21 cellular contexts compared by ENCODE assay signal in the genomic region with DNA sequence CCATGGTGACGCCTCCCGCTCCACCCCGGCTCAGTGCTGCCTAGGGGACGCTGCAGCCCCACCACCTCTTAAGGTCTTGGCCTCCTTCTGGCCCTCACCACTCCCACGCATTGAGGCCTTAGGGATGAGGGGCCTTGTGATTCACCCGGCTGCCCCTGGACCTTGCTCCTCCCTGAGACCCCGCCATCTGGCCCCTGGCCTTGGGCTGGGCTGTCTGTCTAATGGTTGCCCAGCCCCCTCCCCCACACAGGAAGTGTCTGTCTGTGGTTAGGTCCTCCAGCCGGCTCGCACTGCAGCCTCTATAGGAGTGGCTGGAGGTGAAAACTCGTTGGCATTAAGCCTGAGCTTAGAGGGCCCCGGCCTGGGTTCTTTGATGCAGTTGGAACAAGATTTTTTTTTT.
"Had no signal": no experiment of that assay in that cellular context is flagged by ENCODE, and none has a peak within 500 bp of the region (broad histone marks: within the 10 kb centered on the region; RNA-seq: fewer than 3 reads in every experiment).

No MANE protein-coding gene starts in this region.

- H3K4me3 Mint-ChIP-seq: activated naive CD4-positive, alpha-beta T cell treated with anti-CD3 and anti-CD28 coated beads, Interleukin-2, amount 50 U/mL, for 24 hours; activated T-helper 17 cell treated with anti-CD3 and anti-CD28 coated beads, Interleukin-2, amount 50 U/mL, for 72 hours; effector memory CD8-positive, alpha-beta T cell; immature natural killer cell had no signal

- H3K27me3 ChIP-seq: body of pancreas, upper lobe of right lung had no signal

- H3K27ac Mint-ChIP-seq: activated T-helper 17 cell treated with anti-CD3 and anti-CD28 coated beads, Interleukin-2, amount 50 U/mL, for 72 hours had no signal

- H3K4me3 ChIP-seq: body of pancreas, lung, psoas muscle, upper lobe of right lung had no signal

- H3K27me3 Mint-ChIP-seq: activated naive CD4-positive, alpha-beta T cell treated with anti-CD3 and anti-CD28 coated beads, Interleukin-2, amount 50 U/mL, for 24 hours; activated T-helper 17 cell treated with anti-CD3 and anti-CD28 coated beads, Interleukin-2, amount 50 U/mL, for 72 hours; effector memory CD8-positive, alpha-beta T cell had no signal

- H3K4me1 ChIP-seq: psoas muscle, upper lobe of right lung had no signal

- H3K27ac ChIP-seq: body of pancreas, psoas muscle, upper lobe of right lung, VCaP had no signal

- DNase-seq: activated CD4-positive, alpha-beta T cell treated with anti-CD3 and anti-CD28 coated beads for 48 hours; activated CD8-positive, alpha-beta memory T cell treated with anti-CD3 and anti-CD28 coated beads for 24 hours; activated T-cell treated with anti-CD3 and anti-CD28 coated beads for 4 hours; amniotic stem cell; body of pancreas; central memory CD4-positive, alpha-beta T cell; effector memory CD8-positive, alpha-beta T cell; immature natural killer cell; left cardiac atrium; midbrain; occipital lobe; psoas muscle; stimulated activated CD4-positive, alpha-beta T cell treated with anti-CD3 and anti-CD28 coated beads, Interleukin-12 subunit alpha, Interleukin-12 subunit beta, amount 100 ng/mL, for 4 hours; stimulated activated naive CD4-positive, alpha-beta T cell; T-helper 9 cell; upper lobe of right lung had no signal

- ATAC-seq: activated T-helper 17 cell treated with anti-CD3 and anti-CD28 coated beads, Interleukin-2, amount 50 U/mL, for 72 hours; body of pancreas; effector memory CD8-positive, alpha-beta T cell; left cardiac atrium; psoas muscle; sciatic nerve; upper lobe of right lung had no signal

- H3K36me3 ChIP-seq: upper lobe of right lung had no signal
